Comparison of ENCODE assay signal across 1 cellular context in the genomic region with DNA sequence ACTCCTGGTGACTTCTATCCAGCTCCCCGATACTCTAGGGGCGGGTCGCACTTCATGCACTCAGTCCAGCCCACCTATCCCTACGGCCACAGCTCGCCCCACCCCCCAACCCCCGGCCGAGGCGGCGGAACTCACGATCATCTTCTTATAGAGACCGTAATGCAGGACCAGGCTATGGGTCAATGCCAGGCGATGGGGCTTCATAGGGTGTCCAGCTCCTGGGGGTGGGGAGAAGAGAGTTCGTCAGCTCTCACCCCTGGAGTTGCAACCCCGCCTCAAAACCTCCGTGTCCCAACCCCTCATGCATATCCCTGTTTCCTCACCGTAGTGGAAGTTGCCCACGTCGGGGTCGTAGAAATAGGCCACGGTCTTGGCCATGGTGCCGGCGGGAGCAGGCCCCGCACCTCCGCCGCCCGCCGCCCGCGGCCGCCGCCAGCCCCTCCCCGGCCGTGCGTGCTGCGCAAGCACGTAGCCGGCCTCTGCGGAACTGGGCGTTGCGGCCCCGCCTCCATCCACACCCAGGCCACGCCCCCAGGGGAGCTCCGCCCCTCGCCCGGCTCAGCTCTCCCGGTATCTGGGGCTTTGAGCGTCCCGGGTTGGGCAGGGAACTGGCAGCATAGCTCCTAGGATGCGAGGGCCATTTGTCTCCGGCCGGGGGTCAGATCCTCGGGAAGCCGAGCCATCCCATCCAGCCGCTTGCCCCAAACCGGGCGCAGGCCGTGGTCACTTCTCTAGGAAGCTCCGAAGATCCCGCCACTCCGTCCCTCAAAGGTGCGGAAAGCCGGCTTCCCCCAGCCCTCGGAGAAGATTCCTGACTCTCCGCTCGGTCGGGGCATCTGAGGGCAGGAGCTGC.
A peak's percentile ranks its signal among the peaks of the same experiment; 100 is the strongest.
TF ChIP-seq lines count a peak whose summit lies in the region.

A gene (minus strand): TSS at position 437 of the 853 bp plus-strand sequence. CDS start 59 bp downstream, at position 378.
A gene with protein sequence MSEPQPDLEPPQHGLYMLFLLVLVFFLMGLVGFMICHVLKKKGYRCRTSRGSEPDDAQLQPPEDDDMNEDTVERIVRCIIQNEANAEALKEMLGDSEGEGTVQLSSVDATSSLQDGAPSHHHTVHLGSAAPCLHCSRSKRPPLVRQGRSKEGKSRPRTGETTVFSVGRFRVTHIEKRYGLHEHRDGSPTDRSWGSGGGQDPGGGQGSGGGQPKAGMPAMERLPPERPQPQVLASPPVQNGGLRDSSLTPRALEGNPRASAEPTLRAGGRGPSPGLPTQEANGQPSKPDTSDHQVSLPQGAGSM (plus strand): TSS at position 585 of the 853 bp plus-strand sequence. CDS start 1,229 bp downstream, outside the sequence.

TF ChIP-seq in H1, 55 proteins besides CTCF, POLR2A, EP300 and RAD21 (continues in another document):
- TF ChIP-seq NANOG (IDR thresholded peaks at IDR 0.05; ENCODE audit: insufficient read depth, low read depth, low read length, poor library complexity, severe bottlenecking) (no peak), GTF2F1 (IDR thresholded peaks at IDR 0.05; ENCODE audit: borderline replicate concordance, low read depth, low read length) (no peak), PHF8 (conservative IDR thresholded peaks at IDR 0.05; ENCODE audit: low read depth, low read length) (peak; percentile 96), SP4 (IDR thresholded peaks at IDR 0.05; ENCODE audit: low read length) (peak; percentile 51; the same call in 1 of the 2 replicates), TBP (IDR thresholded peaks at IDR 0.05; ENCODE audit: low read depth, low read length) (peak; percentile 71), CBX8 (IDR thresholded peaks at IDR 0.05; ENCODE audit: borderline replicate concordance, low read depth, low read length) (no peak), GABPA (IDR thresholded peaks at IDR 0.05; ENCODE audit: borderline replicate concordance, insufficient read depth, low read length) (no peak), SIN3A (conservative IDR thresholded peaks at IDR 0.05 in 1 of 2, IDR thresholded peaks at IDR 0.05 in 1 of 2; ENCODE audit: low read depth in 1 of 2, low read length in 2 of 2) (peak in 1 of 2 experiments; percentile 54; a peak in 1 of 4 replicates), POU5F1 (IDR thresholded peaks at IDR 0.05; ENCODE audit: low read depth, low read length) (no peak), SP1 (IDR thresholded peaks at IDR 0.05; ENCODE audit: low read depth, low read length) (peak; percentile 53; the same call in 1 of the 2 replicates), CHD2 (IDR thresholded peaks at IDR 0.05; ENCODE audit: low read length) (no peak), POLR2AphosphoS5 (IDR thresholded peaks at IDR 0.05; ENCODE audit: low read depth, low read length) (peak; percentile 57; the same call in 1 of the 2 replicates), BCL11A (IDR thresholded peaks at IDR 0.05; ENCODE audit: low read depth in 2 of 2, low read length in 2 of 2) (no peak), ASH2L (IDR thresholded peaks at IDR 0.05; ENCODE audit: low read length) (peak; percentile 69), MAFK (IDR thresholded peaks at IDR 0.05; ENCODE audit: low read depth, low read length) (no peak), RNF2 (IDR thresholded peaks at IDR 0.05; ENCODE audit: borderline replicate concordance, low read depth, low read length, missing control alignments, poor library complexity, severe bottlenecking) (no peak), CTBP2 (IDR thresholded peaks at IDR 0.05; ENCODE audit: borderline replicate concordance, insufficient read depth, insufficient read length, low read length) (no peak), HDAC2 (IDR thresholded peaks at IDR 0.05; ENCODE audit: borderline replicate concordance in 1 of 2, low read depth in 2 of 2, low read length in 2 of 2) (no peak), TAF1 (IDR thresholded peaks at IDR 0.05; ENCODE audit: low read depth, low read length) (peak; percentile 74; the same call in 1 of the 2 replicates), SRF (IDR thresholded peaks at IDR 0.05; ENCODE audit: low read depth, low read length) (no peak), SP2 (IDR thresholded peaks at IDR 0.05; ENCODE audit: low read length) (no peak), HDAC6 (IDR thresholded peaks at IDR 0.05; ENCODE audit: low read depth, low read length) (no peak), RBBP5 (IDR thresholded peaks at IDR 0.05; ENCODE audit: borderline replicate concordance, low read depth, low read length) (peak; percentile 91; the same call in 1 of the 2 replicates), TAF7 (optimal IDR thresholded peaks at IDR 0.05; ENCODE audit: borderline replicate concordance, low read depth, low read length) (no peak), FOSL1 (IDR thresholded peaks at IDR 0.05; ENCODE audit: insufficient read depth, low read depth, low read length) (no peak), TEAD4 (IDR thresholded peaks at IDR 0.05; ENCODE audit: low read depth, low read length) (no peak), BACH1 (IDR thresholded peaks at IDR 0.05; ENCODE audit: low read length) (no peak), ZNF274 (IDR thresholded peaks at IDR 0.05; ENCODE audit: borderline replicate concordance, extremely low read depth, low read length) (no peak), RXRA (IDR thresholded peaks at IDR 0.05; ENCODE audit: insufficient read depth, low read depth, low read length) (no peak), EGR1 (IDR thresholded peaks at IDR 0.05; ENCODE audit: borderline replicate concordance, low read depth, low read length) (no peak), CREB1 (IDR thresholded peaks at IDR 0.05) (peak; percentile 33; the same call in 1 of the 2 replicates), CHD1 (IDR thresholded peaks at IDR 0.05; ENCODE audit: low read depth, low read length) (no peak), KDM5A (IDR thresholded peaks at IDR 0.05; ENCODE audit: low read length) (no peak), TCF12 (IDR thresholded peaks at IDR 0.05; ENCODE audit: low read depth, low read length) (no peak), KDM4A (IDR thresholded peaks at IDR 0.05; ENCODE audit: low read depth, low read length, severe bottlenecking) (peak; percentile 68), JUND (IDR thresholded peaks at IDR 0.05; ENCODE audit: low read length) (no peak), YY1 (IDR thresholded peaks at IDR 0.05; ENCODE audit: low read depth, low read length) (0 out of 2 replicates have a peak, but pooled peaks have one; percentile 10), NRF1 (IDR thresholded peaks at IDR 0.05; ENCODE audit: low read depth, low read length) (peak; percentile 34), RFX5 (IDR thresholded peaks at IDR 0.05; ENCODE audit: borderline replicate concordance, low read depth, low read length) (no peak), CEBPB (IDR thresholded peaks at IDR 0.05; ENCODE audit: low read depth, low read length) (no peak), SIRT6 (IDR thresholded peaks at IDR 0.05; ENCODE audit: low read length) (no peak), KDM1A (IDR thresholded peaks at IDR 0.05; ENCODE audit: borderline replicate concordance, low read length) (no peak), SAP30 (IDR thresholded peaks at IDR 0.05; ENCODE audit: insufficient read depth, insufficient replicate concordance, low read length) (peak; percentile 36), SIX5 (IDR thresholded peaks at IDR 0.05; ENCODE audit: low read depth, low read length) (no peak), BRCA1 (IDR thresholded peaks at IDR 0.05; ENCODE audit: low read depth, low read length) (no peak), JUN (IDR thresholded peaks at IDR 0.05; ENCODE audit: low read depth, low read length) (no peak), EZH2 (IDR thresholded peaks at IDR 0.05; ENCODE audit: low read depth, low read length, severe bottlenecking) (no peak), CBX5 (IDR thresholded peaks at IDR 0.05; ENCODE audit: low read depth, low read length) (no peak)
- TF ChIP-seq, protein P1, sequence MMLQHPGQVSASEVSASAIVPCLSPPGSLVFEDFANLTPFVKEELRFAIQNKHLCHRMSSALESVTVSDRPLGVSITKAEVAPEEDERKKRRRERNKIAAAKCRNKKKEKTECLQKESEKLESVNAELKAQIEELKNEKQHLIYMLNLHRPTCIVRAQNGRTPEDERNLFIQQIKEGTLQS (IDR thresholded peaks at IDR 0.05; ENCODE audit: insufficient read depth, low read depth, low read length), result no peak
- TF ChIP-seq, protein P2, sequence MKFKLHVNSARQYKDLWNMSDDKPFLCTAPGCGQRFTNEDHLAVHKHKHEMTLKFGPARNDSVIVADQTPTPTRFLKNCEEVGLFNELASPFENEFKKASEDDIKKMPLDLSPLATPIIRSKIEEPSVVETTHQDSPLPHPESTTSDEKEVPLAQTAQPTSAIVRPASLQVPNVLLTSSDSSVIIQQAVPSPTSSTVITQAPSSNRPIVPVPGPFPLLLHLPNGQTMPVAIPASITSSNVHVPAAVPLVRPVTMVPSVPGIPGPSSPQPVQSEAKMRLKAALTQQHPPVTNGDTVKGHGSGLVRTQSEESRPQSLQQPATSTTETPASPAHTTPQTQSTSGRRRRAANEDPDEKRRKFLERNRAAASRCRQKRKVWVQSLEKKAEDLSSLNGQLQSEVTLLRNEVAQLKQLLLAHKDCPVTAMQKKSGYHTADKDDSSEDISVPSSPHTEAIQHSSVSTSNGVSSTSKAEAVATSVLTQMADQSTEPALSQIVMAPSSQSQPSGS (IDR thresholded peaks at IDR 0.05; ENCODE audit: low read length), result no peak
- TF ChIP-seq, protein P3, sequence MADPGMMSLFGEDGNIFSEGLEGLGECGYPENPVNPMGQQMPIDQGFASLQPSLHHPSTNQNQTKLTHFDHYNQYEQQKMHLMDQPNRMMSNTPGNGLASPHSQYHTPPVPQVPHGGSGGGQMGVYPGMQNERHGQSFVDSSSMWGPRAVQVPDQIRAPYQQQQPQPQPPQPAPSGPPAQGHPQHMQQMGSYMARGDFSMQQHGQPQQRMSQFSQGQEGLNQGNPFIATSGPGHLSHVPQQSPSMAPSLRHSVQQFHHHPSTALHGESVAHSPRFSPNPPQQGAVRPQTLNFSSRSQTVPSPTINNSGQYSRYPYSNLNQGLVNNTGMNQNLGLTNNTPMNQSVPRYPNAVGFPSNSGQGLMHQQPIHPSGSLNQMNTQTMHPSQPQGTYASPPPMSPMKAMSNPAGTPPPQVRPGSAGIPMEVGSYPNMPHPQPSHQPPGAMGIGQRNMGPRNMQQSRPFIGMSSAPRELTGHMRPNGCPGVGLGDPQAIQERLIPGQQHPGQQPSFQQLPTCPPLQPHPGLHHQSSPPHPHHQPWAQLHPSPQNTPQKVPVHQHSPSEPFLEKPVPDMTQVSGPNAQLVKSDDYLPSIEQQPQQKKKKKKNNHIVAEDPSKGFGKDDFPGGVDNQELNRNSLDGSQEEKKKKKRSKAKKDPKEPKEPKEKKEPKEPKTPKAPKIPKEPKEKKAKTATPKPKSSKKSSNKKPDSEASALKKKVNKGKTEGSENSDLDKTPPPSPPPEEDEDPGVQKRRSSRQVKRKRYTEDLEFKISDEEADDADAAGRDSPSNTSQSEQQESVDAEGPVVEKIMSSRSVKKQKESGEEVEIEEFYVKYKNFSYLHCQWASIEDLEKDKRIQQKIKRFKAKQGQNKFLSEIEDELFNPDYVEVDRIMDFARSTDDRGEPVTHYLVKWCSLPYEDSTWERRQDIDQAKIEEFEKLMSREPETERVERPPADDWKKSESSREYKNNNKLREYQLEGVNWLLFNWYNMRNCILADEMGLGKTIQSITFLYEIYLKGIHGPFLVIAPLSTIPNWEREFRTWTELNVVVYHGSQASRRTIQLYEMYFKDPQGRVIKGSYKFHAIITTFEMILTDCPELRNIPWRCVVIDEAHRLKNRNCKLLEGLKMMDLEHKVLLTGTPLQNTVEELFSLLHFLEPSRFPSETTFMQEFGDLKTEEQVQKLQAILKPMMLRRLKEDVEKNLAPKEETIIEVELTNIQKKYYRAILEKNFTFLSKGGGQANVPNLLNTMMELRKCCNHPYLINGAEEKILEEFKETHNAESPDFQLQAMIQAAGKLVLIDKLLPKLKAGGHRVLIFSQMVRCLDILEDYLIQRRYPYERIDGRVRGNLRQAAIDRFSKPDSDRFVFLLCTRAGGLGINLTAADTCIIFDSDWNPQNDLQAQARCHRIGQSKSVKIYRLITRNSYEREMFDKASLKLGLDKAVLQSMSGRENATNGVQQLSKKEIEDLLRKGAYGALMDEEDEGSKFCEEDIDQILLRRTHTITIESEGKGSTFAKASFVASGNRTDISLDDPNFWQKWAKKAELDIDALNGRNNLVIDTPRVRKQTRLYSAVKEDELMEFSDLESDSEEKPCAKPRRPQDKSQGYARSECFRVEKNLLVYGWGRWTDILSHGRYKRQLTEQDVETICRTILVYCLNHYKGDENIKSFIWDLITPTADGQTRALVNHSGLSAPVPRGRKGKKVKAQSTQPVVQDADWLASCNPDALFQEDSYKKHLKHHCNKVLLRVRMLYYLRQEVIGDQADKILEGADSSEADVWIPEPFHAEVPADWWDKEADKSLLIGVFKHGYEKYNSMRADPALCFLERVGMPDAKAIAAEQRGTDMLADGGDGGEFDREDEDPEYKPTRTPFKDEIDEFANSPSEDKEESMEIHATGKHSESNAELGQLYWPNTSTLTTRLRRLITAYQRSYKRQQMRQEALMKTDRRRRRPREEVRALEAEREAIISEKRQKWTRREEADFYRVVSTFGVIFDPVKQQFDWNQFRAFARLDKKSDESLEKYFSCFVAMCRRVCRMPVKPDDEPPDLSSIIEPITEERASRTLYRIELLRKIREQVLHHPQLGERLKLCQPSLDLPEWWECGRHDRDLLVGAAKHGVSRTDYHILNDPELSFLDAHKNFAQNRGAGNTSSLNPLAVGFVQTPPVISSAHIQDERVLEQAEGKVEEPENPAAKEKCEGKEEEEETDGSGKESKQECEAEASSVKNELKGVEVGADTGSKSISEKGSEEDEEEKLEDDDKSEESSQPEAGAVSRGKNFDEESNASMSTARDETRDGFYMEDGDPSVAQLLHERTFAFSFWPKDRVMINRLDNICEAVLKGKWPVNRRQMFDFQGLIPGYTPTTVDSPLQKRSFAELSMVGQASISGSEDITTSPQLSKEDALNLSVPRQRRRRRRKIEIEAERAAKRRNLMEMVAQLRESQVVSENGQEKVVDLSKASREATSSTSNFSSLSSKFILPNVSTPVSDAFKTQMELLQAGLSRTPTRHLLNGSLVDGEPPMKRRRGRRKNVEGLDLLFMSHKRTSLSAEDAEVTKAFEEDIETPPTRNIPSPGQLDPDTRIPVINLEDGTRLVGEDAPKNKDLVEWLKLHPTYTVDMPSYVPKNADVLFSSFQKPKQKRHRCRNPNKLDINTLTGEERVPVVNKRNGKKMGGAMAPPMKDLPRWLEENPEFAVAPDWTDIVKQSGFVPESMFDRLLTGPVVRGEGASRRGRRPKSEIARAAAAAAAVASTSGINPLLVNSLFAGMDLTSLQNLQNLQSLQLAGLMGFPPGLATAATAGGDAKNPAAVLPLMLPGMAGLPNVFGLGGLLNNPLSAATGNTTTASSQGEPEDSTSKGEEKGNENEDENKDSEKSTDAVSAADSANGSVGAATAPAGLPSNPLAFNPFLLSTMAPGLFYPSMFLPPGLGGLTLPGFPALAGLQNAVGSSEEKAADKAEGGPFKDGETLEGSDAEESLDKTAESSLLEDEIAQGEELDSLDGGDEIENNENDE (IDR thresholded peaks at IDR 0.05; ENCODE audit: insufficient replicate concordance, low read length), result no peak
- TF ChIP-seq, protein P4, sequence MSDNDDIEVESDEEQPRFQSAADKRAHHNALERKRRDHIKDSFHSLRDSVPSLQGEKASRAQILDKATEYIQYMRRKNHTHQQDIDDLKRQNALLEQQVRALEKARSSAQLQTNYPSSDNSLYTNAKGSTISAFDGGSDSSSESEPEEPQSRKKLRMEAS (IDR thresholded peaks at IDR 0.05), result no peak
- TF ChIP-seq, protein P5, sequence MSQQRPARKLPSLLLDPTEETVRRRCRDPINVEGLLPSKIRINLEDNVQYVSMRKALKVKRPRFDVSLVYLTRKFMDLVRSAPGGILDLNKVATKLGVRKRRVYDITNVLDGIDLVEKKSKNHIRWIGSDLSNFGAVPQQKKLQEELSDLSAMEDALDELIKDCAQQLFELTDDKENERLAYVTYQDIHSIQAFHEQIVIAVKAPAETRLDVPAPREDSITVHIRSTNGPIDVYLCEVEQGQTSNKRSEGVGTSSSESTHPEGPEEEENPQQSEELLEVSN (IDR thresholded peaks at IDR 0.05), result 0 out of 2 replicates have a peak, but pooled peaks have one; percentile 23
